Comparison of ENCODE assay signal across 1 cellular context in genomic region chr12:53172352-53172751, GRCh38.
TF ChIP-seq lines count a peak whose summit lies in the region.

No MANE protein-coding gene starts in this region.

TF ChIP-seq in A549, 52 proteins besides CTCF, POLR2A, EP300 and RAD21:
- TF ChIP-seq POLR2AphosphoS2 (conservative IDR thresholded peaks at IDR 0.05; ENCODE audit: low read length): no peak
- no peak for TF ChIP-seq NPAS2 (CRISPR knock-in tag; IDR thresholded peaks at IDR 0.05; ENCODE audit: borderline replicate concordance)
- TF ChIP-seq, protein P1, sequence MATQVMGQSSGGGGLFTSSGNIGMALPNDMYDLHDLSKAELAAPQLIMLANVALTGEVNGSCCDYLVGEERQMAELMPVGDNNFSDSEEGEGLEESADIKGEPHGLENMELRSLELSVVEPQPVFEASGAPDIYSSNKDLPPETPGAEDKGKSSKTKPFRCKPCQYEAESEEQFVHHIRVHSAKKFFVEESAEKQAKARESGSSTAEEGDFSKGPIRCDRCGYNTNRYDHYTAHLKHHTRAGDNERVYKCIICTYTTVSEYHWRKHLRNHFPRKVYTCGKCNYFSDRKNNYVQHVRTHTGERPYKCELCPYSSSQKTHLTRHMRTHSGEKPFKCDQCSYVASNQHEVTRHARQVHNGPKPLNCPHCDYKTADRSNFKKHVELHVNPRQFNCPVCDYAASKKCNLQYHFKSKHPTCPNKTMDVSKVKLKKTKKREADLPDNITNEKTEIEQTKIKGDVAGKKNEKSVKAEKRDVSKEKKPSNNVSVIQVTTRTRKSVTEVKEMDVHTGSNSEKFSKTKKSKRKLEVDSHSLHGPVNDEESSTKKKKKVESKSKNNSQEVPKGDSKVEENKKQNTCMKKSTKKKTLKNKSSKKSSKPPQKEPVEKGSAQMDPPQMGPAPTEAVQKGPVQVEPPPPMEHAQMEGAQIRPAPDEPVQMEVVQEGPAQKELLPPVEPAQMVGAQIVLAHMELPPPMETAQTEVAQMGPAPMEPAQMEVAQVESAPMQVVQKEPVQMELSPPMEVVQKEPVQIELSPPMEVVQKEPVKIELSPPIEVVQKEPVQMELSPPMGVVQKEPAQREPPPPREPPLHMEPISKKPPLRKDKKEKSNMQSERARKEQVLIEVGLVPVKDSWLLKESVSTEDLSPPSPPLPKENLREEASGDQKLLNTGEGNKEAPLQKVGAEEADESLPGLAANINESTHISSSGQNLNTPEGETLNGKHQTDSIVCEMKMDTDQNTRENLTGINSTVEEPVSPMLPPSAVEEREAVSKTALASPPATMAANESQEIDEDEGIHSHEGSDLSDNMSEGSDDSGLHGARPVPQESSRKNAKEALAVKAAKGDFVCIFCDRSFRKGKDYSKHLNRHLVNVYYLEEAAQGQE (IDR thresholded peaks at IDR 0.05): no peak
- TF ChIP-seq CHD2 (IDR thresholded peaks at IDR 0.05; ENCODE audit: low read length, partially characterized antibody): no peak
- TF ChIP-seq, protein P2, sequence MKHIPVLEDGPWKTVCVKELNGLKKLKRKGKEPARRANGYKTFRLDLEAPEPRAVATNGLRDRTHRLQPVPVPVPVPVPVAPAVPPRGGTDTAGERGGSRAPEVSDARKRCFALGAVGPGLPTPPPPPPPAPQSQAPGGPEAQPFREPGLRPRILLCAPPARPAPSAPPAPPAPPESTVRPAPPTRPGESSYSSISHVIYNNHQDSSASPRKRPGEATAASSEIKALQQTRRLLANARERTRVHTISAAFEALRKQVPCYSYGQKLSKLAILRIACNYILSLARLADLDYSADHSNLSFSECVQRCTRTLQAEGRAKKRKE (CRISPR knock-in tag; IDR thresholded peaks at IDR 0.05; ENCODE audit: low read depth): no peak
- TF ChIP-seq NFE2L2 (conservative IDR thresholded peaks at IDR 0.05; ENCODE audit: low read length): no peak
- TF ChIP-seq RFX5 (IDR thresholded peaks at IDR 0.05): no peak
- TF ChIP-seq KDM5A (IDR thresholded peaks at IDR 0.05): no peak
- TF ChIP-seq JUN (IDR thresholded peaks at IDR 0.05): no peak
- TF ChIP-seq RNF2 (IDR thresholded peaks at IDR 0.05; ENCODE audit: borderline replicate concordance, low read depth): no peak
- TF ChIP-seq HEYL (CRISPR knock-in tag; IDR thresholded peaks at IDR 0.05): no peak
- no peak for TF ChIP-seq ZNF302 (CRISPR knock-in tag; IDR thresholded peaks at IDR 0.05)
- no peak for TF ChIP-seq ESRRA (IDR thresholded peaks at IDR 0.05; ENCODE audit: borderline replicate concordance, low read length)
- no peak for TF ChIP-seq ZSCAN20 (CRISPR knock-in tag; IDR thresholded peaks at IDR 0.05)
- TF ChIP-seq, protein P3, sequence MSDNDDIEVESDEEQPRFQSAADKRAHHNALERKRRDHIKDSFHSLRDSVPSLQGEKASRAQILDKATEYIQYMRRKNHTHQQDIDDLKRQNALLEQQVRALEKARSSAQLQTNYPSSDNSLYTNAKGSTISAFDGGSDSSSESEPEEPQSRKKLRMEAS (IDR thresholded peaks at IDR 0.05): no peak
- TF ChIP-seq, protein P4, sequence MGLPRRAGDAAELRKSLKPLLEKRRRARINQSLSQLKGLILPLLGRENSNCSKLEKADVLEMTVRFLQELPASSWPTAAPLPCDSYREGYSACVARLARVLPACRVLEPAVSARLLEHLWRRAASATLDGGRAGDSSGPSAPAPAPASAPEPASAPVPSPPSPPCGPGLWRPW (IDR thresholded peaks at IDR 0.05): no peak
- no peak for TF ChIP-seq HOXB5 (CRISPR knock-in tag; IDR thresholded peaks at IDR 0.05)
TF ChIP-seq in A549: peak in this region for 0.
